In genomic region chr21:27379381-27379780, GRCh38 we compare ENCODE assay signal across 1 cellular context.
TF ChIP-seq lines count a peak whose summit lies in the region.

No MANE protein-coding gene starts in this region.

TF ChIP-seq in H1, 55 proteins besides CTCF, POLR2A, EP300 and RAD21 (continued from another document):
- TF ChIP-seq JUN (IDR thresholded peaks at IDR 0.05; ENCODE audit: low read depth, low read length), result no peak
- no peak for TF ChIP-seq ATF3 (IDR thresholded peaks at IDR 0.05; ENCODE audit: insufficient read depth, low read depth, low read length)
- TF ChIP-seq PHF8 (conservative IDR thresholded peaks at IDR 0.05; ENCODE audit: low read depth, low read length), result no peak
- TF ChIP-seq SIN3A (conservative IDR thresholded peaks at IDR 0.05 in 1 of 2, IDR thresholded peaks at IDR 0.05 in 1 of 2; ENCODE audit: low read depth in 1 of 2, low read length in 2 of 2), result no peak
- TF ChIP-seq MAFK (IDR thresholded peaks at IDR 0.05; ENCODE audit: low read depth, low read length), result no peak
- no peak for TF ChIP-seq SP2 (IDR thresholded peaks at IDR 0.05; ENCODE audit: low read length)
- no peak for TF ChIP-seq EGR1 (IDR thresholded peaks at IDR 0.05; ENCODE audit: borderline replicate concordance, low read depth, low read length)
